Comparison of ENCODE assay signal across 15 cellular contexts in genomic region chr4:74335341-74336019, GRCh38. TPM values are rescaled to one million over a fixed set of nuclear protein-coding genes. Genes with fewer than 3 reads are reported as not detected.
DNase-seq lines count a peak whose midpoint lies in the region; ATAC-seq lines count a peak whose summit lies in the region.
"Had no signal": no experiment of that assay in that cellular context is flagged by ENCODE, and none has a peak within 500 bp of the region (broad histone marks: within the 10 kb centered on the region; RNA-seq: fewer than 3 reads in every experiment).

No MANE protein-coding gene starts in this region.

- intact Hi-C loops in activated CD4-positive, alpha-beta T cell treated with anti-CD3 and anti-CD28 coated beads, Interleukin-2, amount 10 ng/mL, durations not matched to agents 24 days and 14 days (cut with micrococcal nuclease) = no loop called here

- H3K36me3 ChIP-seq in mesendoderm (ENCODE audit: control insufficient read depth, insufficient read depth, low read length) = no peaks in the 10 kb centered on the region

- peak; percentile 66 for DNase-seq in RPMI8226
- no peak for DNase-seq in activated CD4-positive, alpha-beta T cell treated with anti-CD3 and anti-CD28 coated beads for 4 hours
- no peak for DNase-seq in mesendoderm
- DNase-seq in dermis blood vessel endothelial cell = no peak
- no peak for DNase-seq in activated CD4-positive, alpha-beta T cell treated with anti-CD3 and anti-CD28 coated beads, Interleukin-2, amount 10 ng/mL, durations not matched to agents 24 days and 14 days
- DNase-seq: activated T-cell treated with anti-CD3 and anti-CD28 coated beads for 4 hours, GDM1, NCI-H1092, NCI-H446, right cardiac atrium, Right ventricle myocardium superior had no signal

- no peaks in the 10 kb centered on the region for H3K27me3 ChIP-seq in mesendoderm (ENCODE audit: insufficient read depth, low read length, poor library complexity)

- H3K27me3 Mint-ChIP-seq in activated CD4-positive, alpha-beta T cell treated with anti-CD3 and anti-CD28 coated beads, Interleukin-2, amount 10 ng/mL, durations not matched to agents 24 days and 14 days = peaks cover 4% of the 10 kb centered on the region
- H3K27me3 Mint-ChIP-seq: dendritic cell treated with granulocyte-macrophage colony-stimulating factor and Interleukin-4, amounts not matched to agents 40 ng/mL and 50 ng/mL, for 4 days had no signal

- no peak overlapping the region for H2BK5ac ChIP-seq in mesendoderm (ENCODE audit: low read length)

- H3K9ac ChIP-seq in mesendoderm (ENCODE audit: low read length) = no peak overlapping the region

- WGBS in mesendoderm (ENCODE audit: extremely low coverage, insufficient coverage, low lambda C conversion rate) = no CpG with 5 or more reads among the region's 5 CpGs

- ATAC-seq in GM18870 (IDR thresholded peaks at IDR 0.05; ENCODE audit: unreplicated experiment) (peak; percentile 76), GM21717 (IDR thresholded peaks at IDR 0.05; ENCODE audit: unreplicated experiment) (peak; percentile 56), HG03159 (IDR thresholded peaks at IDR 0.05; ENCODE audit: unreplicated experiment) (peak; percentile 86)
- ATAC-seq: right cardiac atrium had no signal

- no peak overlapping the region for H4K8ac ChIP-seq in mesendoderm (ENCODE audit: low read depth, low read length)

- no peaks in the 10 kb centered on the region for H3K36me3 Mint-ChIP-seq in activated CD4-positive, alpha-beta T cell treated with anti-CD3 and anti-CD28 coated beads, Interleukin-2, amount 10 ng/mL, durations not matched to agents 24 days and 14 days (ENCODE audit: low read depth)

- H3K4me1 ChIP-seq in mesendoderm (ENCODE audit: control insufficient read depth, low read depth, low read length) = no peaks in the 10 kb centered on the region

- H3K4me3 Mint-ChIP-seq in activated CD4-positive, alpha-beta T cell treated with anti-CD3 and anti-CD28 coated beads, Interleukin-2, amount 10 ng/mL, durations not matched to agents 24 days and 14 days = no peak overlapping the region
- H3K4me3 Mint-ChIP-seq: dendritic cell treated with granulocyte-macrophage colony-stimulating factor and Interleukin-4, amounts not matched to agents 40 ng/mL and 50 ng/mL, for 4 days had no signal

- H3K27ac ChIP-seq in mesendoderm (ENCODE audit: low read depth, low read length) = no peak overlapping the region

- no peaks in the 10 kb centered on the region for H3K4me1 Mint-ChIP-seq in activated CD4-positive, alpha-beta T cell treated with anti-CD3 and anti-CD28 coated beads, Interleukin-2, amount 10 ng/mL, durations not matched to agents 24 days and 14 days

- no peaks in the 10 kb centered on the region for H3K79me2 ChIP-seq in mesendoderm (ENCODE audit: control insufficient read depth, insufficient read depth, low read length)

- H2BK120ac ChIP-seq in mesendoderm (ENCODE audit: low read depth, low read length) = no peak overlapping the region

- no peak overlapping the region for H3K4ac ChIP-seq in mesendoderm (ENCODE audit: low read depth, low read length)

- no peak overlapping the region for H2AK5ac ChIP-seq in mesendoderm (ENCODE audit: low read length)

- H3K4me3 ChIP-seq in mesendoderm (ENCODE audit: low read length) = no peak overlapping the region

- H3K18ac ChIP-seq in mesendoderm (ENCODE audit: low read length) = no peak overlapping the region

- H3K56ac ChIP-seq in mesendoderm (ENCODE audit: low read length) = no peak overlapping the region

- H2BK15ac ChIP-seq in mesendoderm (replicated peaks; ENCODE audit: low read depth) = no peak overlapping the region

- H4K5ac ChIP-seq in mesendoderm (ENCODE audit: low read length) = no peak overlapping the region

- no peak overlapping the region for H3K23ac ChIP-seq in mesendoderm (ENCODE audit: low read length)

- no peaks in the 10 kb centered on the region for H3K9me3 Mint-ChIP-seq in activated CD4-positive, alpha-beta T cell treated with anti-CD3 and anti-CD28 coated beads, Interleukin-2, amount 10 ng/mL, durations not matched to agents 24 days and 14 days

- no peak overlapping the region for H3K27ac Mint-ChIP-seq in activated CD4-positive, alpha-beta T cell treated with anti-CD3 and anti-CD28 coated beads, Interleukin-2, amount 10 ng/mL, durations not matched to agents 24 days and 14 days
- H3K27ac Mint-ChIP-seq: dendritic cell treated with granulocyte-macrophage colony-stimulating factor and Interleukin-4, amounts not matched to agents 40 ng/mL and 50 ng/mL, for 4 days had no signal

- no peak overlapping the region for H3K4me2 ChIP-seq in mesendoderm (ENCODE audit: low read length)

- H3K79me1 ChIP-seq in mesendoderm (ENCODE audit: low read length) = no peaks in the 10 kb centered on the region

RNA-seq across cellular contexts. Expression of gene EPGN, which starts 27.2 kb away (rescaled TPM):
- polyA plus RNA-seq in mesendoderm (2013, experiment 1 of 2) = not detected
- polyA plus RNA-seq in mesendoderm (2013, experiment 2 of 2) = not detected
- total RNA-seq in dermis blood vessel endothelial cell = 0.09 and 0.17 TPM in 2 replicates
- total RNA-seq in activated CD4-positive, alpha-beta T cell treated with anti-CD3 and anti-CD28 coated beads, Interleukin-2, amount 10 ng/mL, durations not matched to agents 24 days and 14 days = not detected in 2 replicates
- total RNA-seq: Right ventricle myocardium superior had no signal
- polyA plus RNA-seq: right cardiac atrium had no signal

RNA-seq across cellular contexts. Expression of gene EREG, which starts 29.5 kb away (rescaled TPM):
- polyA plus RNA-seq in mesendoderm (2013, experiment 1 of 2) = 0.01 TPM
- 0.04 TPM for polyA plus RNA-seq in mesendoderm (2013, experiment 2 of 2)
- under 0.01 TPM in 2 replicates for total RNA-seq in dermis blood vessel endothelial cell
- total RNA-seq in activated CD4-positive, alpha-beta T cell treated with anti-CD3 and anti-CD28 coated beads, Interleukin-2, amount 10 ng/mL, durations not matched to agents 24 days and 14 days = not detected in 2 replicates
- total RNA-seq: Right ventricle myocardium superior had no signal
